Comparison of ENCODE assay signal across 28 cellular contexts in genomic region chr5:153893809-153894208, GRCh38.
"Had no signal": no experiment of that assay in that cellular context is flagged by ENCODE, and none has a peak within 500 bp of the region (broad histone marks: within the 10 kb centered on the region; RNA-seq: fewer than 3 reads in every experiment).

No MANE protein-coding gene starts in this region.

- H3K4me3 ChIP-seq: ascending aorta, coronary artery, dorsolateral prefrontal cortex, lower lobe of right lung, mucosa of descending colon, right lobe of liver, skin epidermis, thoracic aorta had no signal

- H3K27me3 ChIP-seq: ascending aorta, brain microvascular endothelial cell, dorsolateral prefrontal cortex, neutrophil, right lobe of liver had no signal

- H3K4me1 ChIP-seq: lower lobe of right lung, right lobe of liver had no signal

- H3K27ac ChIP-seq: ascending aorta, brain microvascular endothelial cell, coronary artery, dorsolateral prefrontal cortex, lower lobe of right lung, neutrophil, right lobe of liver, skin epidermis, thoracic aorta had no signal

- H3K36me3 ChIP-seq: ascending aorta, brain microvascular endothelial cell, lower lobe of right lung, neutrophil, right lobe of liver, thoracic aorta had no signal

- DNase-seq: activated CD4-positive, alpha-beta T cell treated with anti-CD3 and anti-CD28 coated beads for 4 hours; activated CD4-positive, alpha-beta T cell treated with anti-CD3 and anti-CD28 coated beads, Interleukin-2, amount 50 U/mL, for 48 hours; activated CD8-positive, alpha-beta memory T cell treated with anti-CD3 and anti-CD28 coated beads for 24 hours; activated gamma-delta T cell; activated naive CD4-positive, alpha-beta T cell treated with anti-CD3 and anti-CD28 coated beads, Interleukin-2, amount 10 ng/mL, durations not matched to agents 7 days and 5 days; activated naive CD8-positive, alpha-beta T cell treated with anti-CD3 and anti-CD28 coated beads, Interleukin-2, amount 10 ng/mL, durations not matched to agents 7 days and 5 days; brain microvascular endothelial cell; dorsolateral prefrontal cortex; effector memory CD4-positive, alpha-beta T cell; foreskin fibroblast; head of caudate nucleus; kidney glomerular epithelial cell; lower lobe of right lung; mesenchymal stem cell; mucosa of descending colon; right lobe of liver; stimulated activated CD4-positive, alpha-beta T cell treated with anti-CD3 and anti-CD28 coated beads, Interleukin-4, amount 100 ng/mL, for 24 hours; T-helper 17 cell; T1000; trophoblast cell had no signal

- H3K9me3 ChIP-seq: ascending aorta, lower lobe of right lung, mucosa of descending colon, neutrophil, right lobe of liver, thoracic aorta had no signal

- ATAC-seq: left lobe of liver; lower lobe of right lung; mucosa of descending colon; natural killer cell treated with Interleukin-12 subunit alpha and Interleukin-12 subunit beta and Interleukin-15 and Interleukin-18, amount 100 ng/mL, for 72 hours; right lobe of liver; stimulated activated effector memory CD8-positive, alpha-beta T cell treated with anti-CD3 and anti-CD28 coated beads, Interleukin-12 subunit alpha, Interleukin-12 subunit beta, amount 100 ng/mL, for 72 hours; T-helper 17 cell had no signal
